Comparison of ENCODE assay signal across 21 cellular contexts in the genomic region with DNA sequence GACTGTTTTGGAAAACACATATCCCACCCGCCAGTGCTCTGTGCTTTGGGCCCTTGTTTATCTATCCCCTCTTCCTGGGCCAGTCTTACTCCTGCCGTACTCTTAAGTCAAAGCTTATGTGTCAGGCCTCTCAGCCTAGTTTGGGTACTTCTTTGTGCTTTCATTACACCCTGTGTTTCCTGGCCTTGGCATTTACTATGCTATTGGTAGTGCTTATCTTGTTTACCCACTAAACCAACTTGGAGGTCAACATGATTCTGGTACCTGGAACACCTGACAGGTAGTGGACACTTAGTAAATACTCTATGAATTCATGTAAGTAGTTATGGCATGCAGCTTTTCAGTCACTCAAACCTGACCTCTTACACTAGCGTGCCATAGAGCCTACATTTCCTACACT. TPM values are rescaled to one million over a fixed set of nuclear protein-coding genes. Genes with fewer than 3 reads are reported as not detected.
A peak's percentile ranks its signal among the peaks of the same experiment; 100 is the strongest.
DNase-seq lines count a peak whose midpoint lies in the region; ATAC-seq, FAIRE-seq and TF ChIP-seq lines count a peak whose summit lies in the region.
"Had no signal": no experiment of that assay in that cellular context is flagged by ENCODE, and none has a peak within 500 bp of the region (broad histone marks: within the 10 kb centered on the region; RNA-seq: fewer than 3 reads in every experiment).

No MANE protein-coding gene starts in this region.

- FAIRE-seq in pancreas (lab: Jason Lieb, UNC), result no peak
- FAIRE-seq: HTR-8/SVneo had no signal

- intact Hi-C loops in activated CD4-positive, alpha-beta T cell treated with anti-CD3 and anti-CD28 coated beads for 36 hours (cut with DNase I, micrococcal nuclease), result loop anchor here (5.0 to 10.0 kb wide), 3 partner anchors 372 to 1439 kb away; a partner anchor contains a TSS
- intact Hi-C loops in body of pancreas (cut with DNase I) (loop anchor here (10.0 kb wide), 1 partner anchor 59 kb away; no protein-coding TSS in a partner anchor), pancreas (cut with DNase I) (loop anchor here in 1 of 3 donors (10.0 kb wide), 1 partner anchor 69 kb away; no protein-coding TSS in a partner anchor), ovary (cut with DNase I) (loop anchor here in 2 of 4 donors (10.0 kb wide), 2 partner anchors 169 to 349 kb away; a partner anchor contains a TSS)

- H3K4me1 ChIP-seq in body of pancreas (peaks cover 53% of the 10 kb centered on the region), pancreas (peaks cover 28 to 35% (median 34%) of the 10 kb centered on the region in 3 donors), MM.1S (ENCODE audit: low read length) (peaks cover 5% of the 10 kb centered on the region; the same call in 1 of the 2 replicates), ovary (ENCODE audit: insufficient read depth) (peaks cover 7% of the 10 kb centered on the region)

- H4K20me1 ChIP-seq in MM.1S (ENCODE audit: insufficient read depth, low read length), result no peaks in the 10 kb centered on the region

- H3F3A ChIP-seq in MM.1S (ENCODE audit: insufficient read depth, low read length), result peaks cover 7% of the 10 kb centered on the region; the same call in 1 of the 2 replicates

- no peaks in the 10 kb centered on the region for H3K9me2 ChIP-seq in MM.1S (replicated peaks; ENCODE audit: insufficient read depth, low read length)

- POLR2A ChIA-PET in activated CD4-positive, alpha-beta T cell treated with anti-CD3 and anti-CD28 coated beads for 36 hours (lab: Charles Lee), result interaction anchor here (0.8 kb wide), 1 partner anchor 198 kb away, joined by 3 read pairs; no protein-coding TSS in a partner anchor

- peaks cover 61% of the 10 kb centered on the region for H3K4me1 Mint-ChIP-seq in activated CD4-positive, alpha-beta T cell treated with anti-CD3 and anti-CD28 coated beads for 36 hours

- H3K9me3 ChIP-seq in body of pancreas (no peaks in the 10 kb centered on the region), pancreas (no peaks in the 10 kb centered on the region), MM.1S (replicated peaks; ENCODE audit: insufficient read depth, low read length) (no peaks in the 10 kb centered on the region), ovary (no peaks in the 10 kb centered on the region)
- H3K9me3 ChIP-seq: esophagus squamous epithelium, testis had no signal

- no peak for TF ChIP-seq CTCF in NB4 (IDR thresholded peaks at IDR 0.05; ENCODE audit: low read depth, low read length)
- TF ChIP-seq CTCF in body of pancreas (IDR thresholded peaks at IDR 0.05), result no peak
- TF ChIP-seq CTCF in pancreas (IDR thresholded peaks at IDR 0.05), result no peak
- no peak for TF ChIP-seq CTCF in MM.1S (IDR thresholded peaks at IDR 0.05; ENCODE audit: low read length)
- no peak for TF ChIP-seq CTCF in ovary (IDR thresholded peaks at IDR 0.05)

- H3K4me3 ChIP-seq in NB4 (ENCODE audit: low read depth, low read length) (peak overlapping the region; percentile 99), body of pancreas (no peak overlapping the region), pancreas (peak overlapping the region in 2 of 4 donors; percentile 1 to 3), MM.1S (ENCODE audit: low read length) (no peak overlapping the region), ovary (no peak overlapping the region)
- H3K4me3 ChIP-seq: GM23248, testis had no signal

- no peak for TF ChIP-seq POLR2A in NB4 (IDR thresholded peaks at IDR 0.05; ENCODE audit: extremely low read depth, insufficient read length)
- peak in 2 of 3 donors; percentile 62 to 76 for TF ChIP-seq POLR2A in body of pancreas (IDR thresholded peaks at IDR 0.05)
- TF ChIP-seq POLR2A in ovary (IDR thresholded peaks at IDR 0.05), result no peak

- no peak overlapping the region for H3K9ac ChIP-seq in MM.1S (ENCODE audit: low read length)
- H3K9ac ChIP-seq: GM23248 had no signal

- TF ChIP-seq EP300 in ovary (IDR thresholded peaks at IDR 0.05), result no peak

- CTCF ChIA-PET in activated CD4-positive, alpha-beta T cell treated with anti-CD3 and anti-CD28 coated beads for 36 hours (lab: Charles Lee), result no interaction called here

- no peak overlapping the region for H3K4me2 ChIP-seq in MM.1S (ENCODE audit: low read depth, low read length)

- DNase-seq in activated CD4-positive, alpha-beta T cell treated with anti-CD3 and anti-CD28 coated beads for 36 hours, result no peak
- DNase-seq in activated CD4-positive, alpha-beta T cell treated with anti-CD3 and anti-CD28 coated beads for 1 hour, result no peak
- DNase-seq in NB4 (ENCODE audit: low read depth) (no peak), body of pancreas (peak; percentile 41 to 85 (median 62)), pancreas (peak in 3 of 6 donors; percentile 52 to 69 (median 60)), MM.1S (no peak), ovary (no peak)
- no peak for DNase-seq in stimulated activated CD4-positive, alpha-beta T cell treated with anti-CD3 and anti-CD28 coated beads, Interleukin-15, amount 100 ng/mL, for 24 hours
- DNase-seq: activated CD4-positive, alpha-beta memory T cell treated with anti-CD3 and anti-CD28 coated beads for 36 hours; activated T-cell treated with anti-CD3 and anti-CD28 coated beads, Interleukin-2, amount 50 U/mL, for 48 hours; amniotic stem cell; cerebellar nuclear complex; effector memory CD4-positive, alpha-beta T cell; esophagus squamous epithelium; GM23248; left ventricle myocardium superior; NCI-H1694; stimulated activated CD4-positive, alpha-beta T cell treated with anti-CD3 and anti-CD28 coated beads, Interleukin-4, amount 100 ng/mL, for 4 hours; testis had no signal

- no peaks in the 10 kb centered on the region for H3K36me3 ChIP-seq in body of pancreas (replicated peaks in 1 of 2; ENCODE audit: insufficient read depth in 1 of 2, low read depth in 2 of 2)
- H3K36me3 ChIP-seq in pancreas, result no peaks in the 10 kb centered on the region
- H3K36me3 ChIP-seq in MM.1S (replicated peaks; ENCODE audit: insufficient read depth, low read length), result no peaks in the 10 kb centered on the region
- H3K36me3 ChIP-seq in ovary, result no peaks in the 10 kb centered on the region

- H3K9me3 Mint-ChIP-seq in activated CD4-positive, alpha-beta T cell treated with anti-CD3 and anti-CD28 coated beads for 36 hours (ENCODE audit: low read depth), result no peaks in the 10 kb centered on the region
- H3K9me3 Mint-ChIP-seq: activated CD4-positive, alpha-beta memory T cell treated with anti-CD3 and anti-CD28 coated beads for 36 hours had no signal

- peaks cover 55% of the 10 kb centered on the region for H3K36me3 Mint-ChIP-seq in activated CD4-positive, alpha-beta T cell treated with anti-CD3 and anti-CD28 coated beads for 36 hours (ENCODE audit: low read depth)

- H3K27ac ChIP-seq in body of pancreas (peak overlapping the region; percentile 63 to 100 (median 90)), pancreas (peak overlapping the region in 2 of 4 donors; percentile 60 to 98), MM.1S (ENCODE audit: low read length) (no peak overlapping the region), ovary (no peak overlapping the region)
- H3K27ac ChIP-seq: GM23248, testis had no signal

- no peaks in the 10 kb centered on the region for H3K27me3 ChIP-seq in body of pancreas
- H3K27me3 ChIP-seq in pancreas, result no peaks in the 10 kb centered on the region
- no peaks in the 10 kb centered on the region for H3K27me3 ChIP-seq in MM.1S (replicated peaks; ENCODE audit: insufficient read depth, low read length)
- H3K27me3 ChIP-seq in ovary, result no peaks in the 10 kb centered on the region
- H3K27me3 ChIP-seq: esophagus squamous epithelium, testis had no signal

- H3K4me3 Mint-ChIP-seq in activated CD4-positive, alpha-beta T cell treated with anti-CD3 and anti-CD28 coated beads for 36 hours, result peak overlapping the region; percentile 5
- H3K4me3 Mint-ChIP-seq: activated CD4-positive, alpha-beta memory T cell treated with anti-CD3 and anti-CD28 coated beads for 36 hours; CD14-positive monocyte had no signal

- H3K79me2 ChIP-seq in MM.1S (ENCODE audit: low read length), result peaks cover 82% of the 10 kb centered on the region

- H2AFZ ChIP-seq in MM.1S (ENCODE audit: low read length), result no peak overlapping the region
- H2AFZ ChIP-seq: GM23248 had no signal

- no peaks in the 10 kb centered on the region for H3K27me3 Mint-ChIP-seq in activated CD4-positive, alpha-beta T cell treated with anti-CD3 and anti-CD28 coated beads for 36 hours
- H3K27me3 Mint-ChIP-seq: activated CD4-positive, alpha-beta memory T cell treated with anti-CD3 and anti-CD28 coated beads for 36 hours had no signal

- ATAC-seq in activated CD4-positive, alpha-beta T cell treated with anti-CD3 and anti-CD28 coated beads for 36 hours, result no peak
- ATAC-seq in body of pancreas, result peak; percentile 12
- ATAC-seq in pancreas, result peak; percentile 7 to 40 (median 22)
- ATAC-seq: left ventricle myocardium superior had no signal

- 23 to 25% methylated on average over 3 of the region's 3 CpGs for WGBS in body of pancreas, 2 donors
- 31 to 34% methylated on average over 3 of the region's 3 CpGs for WGBS in pancreas, 2 donors
- 90 to 97% (median 96%) methylated on average over 3 of the region's 3 CpGs for WGBS in ovary, 3 donors

- H3K27ac Mint-ChIP-seq in activated CD4-positive, alpha-beta T cell treated with anti-CD3 and anti-CD28 coated beads for 36 hours, result no peak overlapping the region
- H3K27ac Mint-ChIP-seq: activated CD4-positive, alpha-beta memory T cell treated with anti-CD3 and anti-CD28 coated beads for 36 hours had no signal

RNA-seq across cellular contexts. Expression of a gene that starts 2.4 kb away (rescaled TPM):
- total RNA-seq in activated CD4-positive, alpha-beta T cell treated with anti-CD3 and anti-CD28 coated beads for 36 hours, result 100 to 1,000 TPM; 165 to 197 TPM
- total RNA-seq in body of pancreas (100 to 1,000 TPM in 1 of 2 donors, 10 to 100 TPM in 1; 56.0 to 178 TPM), pancreas (100 to 1,000 TPM; 107 to 147 (median 139) TPM), ovary (100 to 1,000 TPM in 6 of 7 donors, 10 to 100 TPM in 1; 83.7 to 194 (median 115) TPM)
- polyA plus RNA-seq in pancreas (100 to 1,000 TPM in 1 of 2 donors, 10 to 100 TPM in 1; 98.7 to 161 TPM), ovary (100 to 1,000 TPM; 174 to 223 TPM)

RNA-seq across cellular contexts. Expression of a gene that starts 3.7 kb away (rescaled TPM):
- 1 to 10 TPM; 4.7 to 4.8 TPM for total RNA-seq in activated CD4-positive, alpha-beta T cell treated with anti-CD3 and anti-CD28 coated beads for 36 hours
- total RNA-seq in body of pancreas (10 to 100 TPM; 11.2 to 23.1 TPM), pancreas (10 to 100 TPM; 11.3 to 18.9 (median 15.0) TPM), ovary (1 to 10 TPM; 6.6 to 9.8 (median 7.8) TPM)
- polyA plus RNA-seq in pancreas (10 to 100 TPM in 1 of 2 donors, 1 to 10 TPM in 1; 4.9 to 10.1 TPM), ovary (1 to 10 TPM; 3.6 to 8.3 TPM)

Comparison
In these comparisons a context has a peak if more than half of its experiments do, and no peak if none do; other contexts are left out.
1. DNase-seq: peak in body of pancreas (4 of 4); none in activated CD4-positive, alpha-beta T cell treated with anti-CD3 and anti-CD28 coated beads for 36 hours (single experiment), activated CD4-positive, alpha-beta T cell treated with anti-CD3 and anti-CD28 coated beads for 1 hour (single experiment), NB4 (single experiment), stimulated activated CD4-positive, alpha-beta T cell treated with anti-CD3 and anti-CD28 coated beads, Interleukin-15, amount 100 ng/mL, for 24 hours (single experiment), MM.1S (single experiment) and ovary (0 of 5).
2. POLR2A ChIP-seq: peak in body of pancreas (2 of 3); none in NB4 (single experiment) and ovary (single experiment).
3. H3K27ac ChIP-seq: peak in body of pancreas (4 of 4); none in MM.1S (single experiment) and ovary (0 of 2).